In the genomic region with DNA sequence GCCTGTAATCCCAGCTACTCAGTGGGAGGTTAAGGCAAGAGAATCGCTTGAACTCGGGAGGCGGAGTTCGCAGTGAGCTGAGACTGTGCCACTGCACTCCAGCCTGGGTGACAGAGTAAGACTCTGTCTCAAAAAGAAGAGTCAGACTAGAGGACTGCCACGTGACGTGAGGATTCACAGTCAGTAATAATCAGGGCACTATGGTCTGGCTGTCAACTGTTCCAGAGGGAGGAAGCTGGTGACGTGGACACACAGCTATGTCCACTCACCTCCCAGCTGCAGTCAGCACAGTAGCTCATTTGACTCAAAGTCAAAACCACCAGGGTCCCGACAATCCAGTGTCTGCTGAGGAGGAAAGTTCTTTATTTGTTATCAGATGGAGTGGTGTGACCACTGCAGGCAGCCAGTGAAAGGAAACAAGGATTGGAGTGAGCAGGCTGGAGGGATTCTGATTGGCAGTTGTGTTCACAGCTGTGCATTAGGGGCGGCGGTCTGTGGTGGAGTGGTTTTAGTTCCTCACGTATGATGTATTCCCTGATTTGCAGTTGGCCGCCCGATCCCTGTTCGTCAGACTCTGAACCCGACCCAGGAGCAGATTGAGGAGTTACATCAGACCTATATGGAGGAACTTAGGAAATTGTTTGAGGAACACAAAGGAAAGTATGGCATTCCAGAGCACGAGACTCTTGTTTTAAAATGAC, we compare ENCODE assay signal across 1 cellular context.
A peak's percentile ranks its signal among the peaks of the same experiment; 100 is the strongest.
TF ChIP-seq lines count a peak whose summit lies in the region.

No MANE protein-coding gene starts in this region.

TF ChIP-seq in K562, 482 proteins besides CTCF, POLR2A, EP300 and RAD21 (continued from another document and continues in another):
- TF ChIP-seq, protein P1, sequence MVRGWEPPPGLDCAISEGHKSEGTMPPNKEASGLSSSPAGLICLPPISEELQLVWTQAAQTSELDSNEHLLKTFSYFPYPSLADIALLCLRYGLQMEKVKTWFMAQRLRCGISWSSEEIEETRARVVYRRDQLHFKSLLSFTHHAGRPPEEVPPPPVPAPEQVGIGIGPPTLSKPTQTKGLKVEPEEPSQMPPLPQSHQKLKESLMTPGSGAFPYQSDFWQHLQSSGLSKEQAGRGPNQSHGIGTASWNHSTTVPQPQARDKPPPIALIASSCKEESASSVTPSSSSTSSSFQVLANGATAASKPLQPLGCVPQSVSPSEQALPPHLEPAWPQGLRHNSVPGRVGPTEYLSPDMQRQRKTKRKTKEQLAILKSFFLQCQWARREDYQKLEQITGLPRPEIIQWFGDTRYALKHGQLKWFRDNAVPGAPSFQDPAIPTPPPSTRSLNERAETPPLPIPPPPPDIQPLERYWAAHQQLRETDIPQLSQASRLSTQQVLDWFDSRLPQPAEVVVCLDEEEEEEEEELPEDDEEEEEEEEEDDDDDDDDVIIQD (CRISPR knock-in tag; IDR thresholded peaks at IDR 0.05) = no peak
- TF ChIP-seq, protein P2, sequence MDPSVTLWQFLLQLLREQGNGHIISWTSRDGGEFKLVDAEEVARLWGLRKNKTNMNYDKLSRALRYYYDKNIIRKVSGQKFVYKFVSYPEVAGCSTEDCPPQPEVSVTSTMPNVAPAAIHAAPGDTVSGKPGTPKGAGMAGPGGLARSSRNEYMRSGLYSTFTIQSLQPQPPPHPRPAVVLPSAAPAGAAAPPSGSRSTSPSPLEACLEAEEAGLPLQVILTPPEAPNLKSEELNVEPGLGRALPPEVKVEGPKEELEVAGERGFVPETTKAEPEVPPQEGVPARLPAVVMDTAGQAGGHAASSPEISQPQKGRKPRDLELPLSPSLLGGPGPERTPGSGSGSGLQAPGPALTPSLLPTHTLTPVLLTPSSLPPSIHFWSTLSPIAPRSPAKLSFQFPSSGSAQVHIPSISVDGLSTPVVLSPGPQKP (CRISPR knock-in tag; IDR thresholded peaks at IDR 0.05) = no peak
- no peak for TF ChIP-seq ZNF347 (CRISPR knock-in tag; IDR thresholded peaks at IDR 0.05; ENCODE audit: low read depth)
- TF ChIP-seq ZFPM2 (CRISPR knock-in tag; IDR thresholded peaks at IDR 0.05) = no peak
- no peak for TF ChIP-seq RBFOX2 (IDR thresholded peaks at IDR 0.05; ENCODE audit: low read depth, low read length)
- TF ChIP-seq FOXM1 (IDR thresholded peaks at IDR 0.05; ENCODE audit: low read depth) = peak; percentile 57
- TF ChIP-seq FOXM1 (CRISPR knock-in tag; IDR thresholded peaks at IDR 0.05; ENCODE audit: low read depth) = no peak
- peak; percentile 26; the same call in 1 of the 2 replicates for TF ChIP-seq CREB1 (IDR thresholded peaks at IDR 0.05)
- TF ChIP-seq CREB1 (CRISPR knock-in tag; IDR thresholded peaks at IDR 0.05) = peak; percentile 55; the same call in 1 of the 2 replicates
- TF ChIP-seq KAT8 (IDR thresholded peaks at IDR 0.05; ENCODE audit: low read depth) = no peak
- no peak for TF ChIP-seq SIX5 (IDR thresholded peaks at IDR 0.05; ENCODE audit: borderline replicate concordance in 1 of 2, insufficient read depth in 1 of 2, low read depth in 1 of 2, low read length in 2 of 2)
- TF ChIP-seq ZNF408 (CRISPR knock-in tag; IDR thresholded peaks at IDR 0.05; ENCODE audit: low read depth) = no peak
- TF ChIP-seq SMAD4 (CRISPR knock-in tag; conservative IDR thresholded peaks at IDR 0.05) = peak; percentile 87
- TF ChIP-seq NR1H2 (CRISPR knock-in tag; IDR thresholded peaks at IDR 0.05) = no peak
- TF ChIP-seq MAFK (IDR thresholded peaks at IDR 0.05; ENCODE audit: low read length) = no peak; the same call in 1 of the 2 replicates
- TF ChIP-seq E2F3 (CRISPR knock-in tag; IDR thresholded peaks at IDR 0.05) = no peak
- TF ChIP-seq ZNF766 (CRISPR knock-in tag; conservative IDR thresholded peaks at IDR 0.05) = no peak
- peak; percentile 9 to 83; a peak in 2 of 4 replicates for TF ChIP-seq RCOR1 (IDR thresholded peaks at IDR 0.05; ENCODE audit: borderline replicate concordance in 1 of 2, low read depth in 2 of 2, low read length in 2 of 2)
- peak; percentile 89 for TF ChIP-seq SOX6 (IDR thresholded peaks at IDR 0.05)
- no peak for TF ChIP-seq SNIP1 (IDR thresholded peaks at IDR 0.05; ENCODE audit: low read depth)
- no peak for TF ChIP-seq FOXA1 (IDR thresholded peaks at IDR 0.05; ENCODE audit: borderline replicate concordance)
- TF ChIP-seq, protein P3, sequence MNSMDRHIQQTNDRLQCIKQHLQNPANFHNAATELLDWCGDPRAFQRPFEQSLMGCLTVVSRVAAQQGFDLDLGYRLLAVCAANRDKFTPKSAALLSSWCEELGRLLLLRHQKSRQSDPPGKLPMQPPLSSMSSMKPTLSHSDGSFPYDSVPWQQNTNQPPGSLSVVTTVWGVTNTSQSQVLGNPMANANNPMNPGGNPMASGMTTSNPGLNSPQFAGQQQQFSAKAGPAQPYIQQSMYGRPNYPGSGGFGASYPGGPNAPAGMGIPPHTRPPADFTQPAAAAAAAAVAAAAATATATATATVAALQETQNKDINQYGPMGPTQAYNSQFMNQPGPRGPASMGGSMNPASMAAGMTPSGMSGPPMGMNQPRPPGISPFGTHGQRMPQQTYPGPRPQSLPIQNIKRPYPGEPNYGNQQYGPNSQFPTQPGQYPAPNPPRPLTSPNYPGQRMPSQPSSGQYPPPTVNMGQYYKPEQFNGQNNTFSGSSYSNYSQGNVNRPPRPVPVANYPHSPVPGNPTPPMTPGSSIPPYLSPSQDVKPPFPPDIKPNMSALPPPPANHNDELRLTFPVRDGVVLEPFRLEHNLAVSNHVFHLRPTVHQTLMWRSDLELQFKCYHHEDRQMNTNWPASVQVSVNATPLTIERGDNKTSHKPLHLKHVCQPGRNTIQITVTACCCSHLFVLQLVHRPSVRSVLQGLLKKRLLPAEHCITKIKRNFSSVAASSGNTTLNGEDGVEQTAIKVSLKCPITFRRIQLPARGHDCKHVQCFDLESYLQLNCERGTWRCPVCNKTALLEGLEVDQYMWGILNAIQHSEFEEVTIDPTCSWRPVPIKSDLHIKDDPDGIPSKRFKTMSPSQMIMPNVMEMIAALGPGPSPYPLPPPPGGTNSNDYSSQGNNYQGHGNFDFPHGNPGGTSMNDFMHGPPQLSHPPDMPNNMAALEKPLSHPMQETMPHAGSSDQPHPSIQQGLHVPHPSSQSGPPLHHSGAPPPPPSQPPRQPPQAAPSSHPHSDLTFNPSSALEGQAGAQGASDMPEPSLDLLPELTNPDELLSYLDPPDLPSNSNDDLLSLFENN (IDR thresholded peaks at IDR 0.05; ENCODE audit: low read depth in 2 of 2, low read length in 2 of 2) = no peak; a peak in 1 of 4 replicates
- TF ChIP-seq PHF20 (IDR thresholded peaks at IDR 0.05; ENCODE audit: partially characterized antibody) = no peak
- TF ChIP-seq RBBP5 (IDR thresholded peaks at IDR 0.05; ENCODE audit: borderline replicate concordance, insufficient read depth, low read length, poor library complexity, severe bottlenecking) = no peak
- TF ChIP-seq NR2C1 (IDR thresholded peaks at IDR 0.05) = no peak
- no peak for TF ChIP-seq NR2C1 (tag; IDR thresholded peaks at IDR 0.05)
- no peak for TF ChIP-seq TCF7L2 (IDR thresholded peaks at IDR 0.05; ENCODE audit: low read depth, low read length)
- no peak for TF ChIP-seq ASH1L (IDR thresholded peaks at IDR 0.05; ENCODE audit: borderline replicate concordance, low read depth, partially characterized antibody)
- no peak for TF ChIP-seq TEAD2 (tag; IDR thresholded peaks at IDR 0.05)
- TF ChIP-seq HDAC1 (IDR thresholded peaks at IDR 0.05) = peak in 1 of 2 experiments; percentile 80; a peak in 2 of 4 replicates
- TF ChIP-seq SREBF1 (IDR thresholded peaks at IDR 0.05; ENCODE audit: borderline replicate concordance, low read depth, low read length) = peak; percentile 97
- TF ChIP-seq, protein P4, sequence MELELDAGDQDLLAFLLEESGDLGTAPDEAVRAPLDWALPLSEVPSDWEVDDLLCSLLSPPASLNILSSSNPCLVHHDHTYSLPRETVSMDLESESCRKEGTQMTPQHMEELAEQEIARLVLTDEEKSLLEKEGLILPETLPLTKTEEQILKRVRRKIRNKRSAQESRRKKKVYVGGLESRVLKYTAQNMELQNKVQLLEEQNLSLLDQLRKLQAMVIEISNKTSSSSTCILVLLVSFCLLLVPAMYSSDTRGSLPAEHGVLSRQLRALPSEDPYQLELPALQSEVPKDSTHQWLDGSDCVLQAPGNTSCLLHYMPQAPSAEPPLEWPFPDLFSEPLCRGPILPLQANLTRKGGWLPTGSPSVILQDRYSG (tag; conservative IDR thresholded peaks at IDR 0.05; ENCODE audit: low read depth) = 0 out of 2 replicates have a peak, but pooled peaks have one; percentile 55
- TF ChIP-seq PHB2 (IDR thresholded peaks at IDR 0.05; ENCODE audit: low read depth) = no peak
- no peak for TF ChIP-seq MXI1 (IDR thresholded peaks at IDR 0.05; ENCODE audit: low read depth, low read length)
- no peak for TF ChIP-seq ZNF232 (CRISPR knock-in tag; IDR thresholded peaks at IDR 0.05)
- TF ChIP-seq, protein P5, sequence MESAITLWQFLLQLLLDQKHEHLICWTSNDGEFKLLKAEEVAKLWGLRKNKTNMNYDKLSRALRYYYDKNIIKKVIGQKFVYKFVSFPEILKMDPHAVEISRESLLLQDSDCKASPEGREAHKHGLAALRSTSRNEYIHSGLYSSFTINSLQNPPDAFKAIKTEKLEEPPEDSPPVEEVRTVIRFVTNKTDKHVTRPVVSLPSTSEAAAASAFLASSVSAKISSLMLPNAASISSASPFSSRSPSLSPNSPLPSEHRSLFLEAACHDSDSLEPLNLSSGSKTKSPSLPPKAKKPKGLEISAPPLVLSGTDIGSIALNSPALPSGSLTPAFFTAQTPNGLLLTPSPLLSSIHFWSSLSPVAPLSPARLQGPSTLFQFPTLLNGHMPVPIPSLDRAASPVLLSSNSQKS (CRISPR knock-in tag; IDR thresholded peaks at IDR 0.05) = no peak
- no peak for TF ChIP-seq KLF6 (CRISPR knock-in tag; IDR thresholded peaks at IDR 0.05; ENCODE audit: borderline replicate concordance)
- TF ChIP-seq PHF8 (IDR thresholded peaks at IDR 0.05; ENCODE audit: borderline replicate concordance, low read length) = no peak; the same call in 1 of the 2 replicates
- TF ChIP-seq, protein P6, sequence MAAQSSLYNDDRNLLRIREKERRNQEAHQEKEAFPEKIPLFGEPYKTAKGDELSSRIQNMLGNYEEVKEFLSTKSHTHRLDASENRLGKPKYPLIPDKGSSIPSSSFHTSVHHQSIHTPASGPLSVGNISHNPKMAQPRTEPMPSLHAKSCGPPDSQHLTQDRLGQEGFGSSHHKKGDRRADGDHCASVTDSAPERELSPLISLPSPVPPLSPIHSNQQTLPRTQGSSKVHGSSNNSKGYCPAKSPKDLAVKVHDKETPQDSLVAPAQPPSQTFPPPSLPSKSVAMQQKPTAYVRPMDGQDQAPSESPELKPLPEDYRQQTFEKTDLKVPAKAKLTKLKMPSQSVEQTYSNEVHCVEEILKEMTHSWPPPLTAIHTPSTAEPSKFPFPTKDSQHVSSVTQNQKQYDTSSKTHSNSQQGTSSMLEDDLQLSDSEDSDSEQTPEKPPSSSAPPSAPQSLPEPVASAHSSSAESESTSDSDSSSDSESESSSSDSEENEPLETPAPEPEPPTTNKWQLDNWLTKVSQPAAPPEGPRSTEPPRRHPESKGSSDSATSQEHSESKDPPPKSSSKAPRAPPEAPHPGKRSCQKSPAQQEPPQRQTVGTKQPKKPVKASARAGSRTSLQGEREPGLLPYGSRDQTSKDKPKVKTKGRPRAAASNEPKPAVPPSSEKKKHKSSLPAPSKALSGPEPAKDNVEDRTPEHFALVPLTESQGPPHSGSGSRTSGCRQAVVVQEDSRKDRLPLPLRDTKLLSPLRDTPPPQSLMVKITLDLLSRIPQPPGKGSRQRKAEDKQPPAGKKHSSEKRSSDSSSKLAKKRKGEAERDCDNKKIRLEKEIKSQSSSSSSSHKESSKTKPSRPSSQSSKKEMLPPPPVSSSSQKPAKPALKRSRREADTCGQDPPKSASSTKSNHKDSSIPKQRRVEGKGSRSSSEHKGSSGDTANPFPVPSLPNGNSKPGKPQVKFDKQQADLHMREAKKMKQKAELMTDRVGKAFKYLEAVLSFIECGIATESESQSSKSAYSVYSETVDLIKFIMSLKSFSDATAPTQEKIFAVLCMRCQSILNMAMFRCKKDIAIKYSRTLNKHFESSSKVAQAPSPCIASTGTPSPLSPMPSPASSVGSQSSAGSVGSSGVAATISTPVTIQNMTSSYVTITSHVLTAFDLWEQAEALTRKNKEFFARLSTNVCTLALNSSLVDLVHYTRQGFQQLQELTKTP (IDR thresholded peaks at IDR 0.05; ENCODE audit: low read depth in 1 of 2, partially characterized antibody in 2 of 2) = no peak
- no peak for TF ChIP-seq MTF1 (CRISPR knock-in tag; IDR thresholded peaks at IDR 0.05; ENCODE audit: borderline replicate concordance)
- TF ChIP-seq CBX8 (IDR thresholded peaks at IDR 0.05; ENCODE audit: borderline replicate concordance, extremely low read depth, low read depth, low read length, poor library complexity, severe bottlenecking) = no peak
- TF ChIP-seq ZNF143 (CRISPR knock-in tag; IDR thresholded peaks at IDR 0.05) = no peak
- TF ChIP-seq, protein P7, sequence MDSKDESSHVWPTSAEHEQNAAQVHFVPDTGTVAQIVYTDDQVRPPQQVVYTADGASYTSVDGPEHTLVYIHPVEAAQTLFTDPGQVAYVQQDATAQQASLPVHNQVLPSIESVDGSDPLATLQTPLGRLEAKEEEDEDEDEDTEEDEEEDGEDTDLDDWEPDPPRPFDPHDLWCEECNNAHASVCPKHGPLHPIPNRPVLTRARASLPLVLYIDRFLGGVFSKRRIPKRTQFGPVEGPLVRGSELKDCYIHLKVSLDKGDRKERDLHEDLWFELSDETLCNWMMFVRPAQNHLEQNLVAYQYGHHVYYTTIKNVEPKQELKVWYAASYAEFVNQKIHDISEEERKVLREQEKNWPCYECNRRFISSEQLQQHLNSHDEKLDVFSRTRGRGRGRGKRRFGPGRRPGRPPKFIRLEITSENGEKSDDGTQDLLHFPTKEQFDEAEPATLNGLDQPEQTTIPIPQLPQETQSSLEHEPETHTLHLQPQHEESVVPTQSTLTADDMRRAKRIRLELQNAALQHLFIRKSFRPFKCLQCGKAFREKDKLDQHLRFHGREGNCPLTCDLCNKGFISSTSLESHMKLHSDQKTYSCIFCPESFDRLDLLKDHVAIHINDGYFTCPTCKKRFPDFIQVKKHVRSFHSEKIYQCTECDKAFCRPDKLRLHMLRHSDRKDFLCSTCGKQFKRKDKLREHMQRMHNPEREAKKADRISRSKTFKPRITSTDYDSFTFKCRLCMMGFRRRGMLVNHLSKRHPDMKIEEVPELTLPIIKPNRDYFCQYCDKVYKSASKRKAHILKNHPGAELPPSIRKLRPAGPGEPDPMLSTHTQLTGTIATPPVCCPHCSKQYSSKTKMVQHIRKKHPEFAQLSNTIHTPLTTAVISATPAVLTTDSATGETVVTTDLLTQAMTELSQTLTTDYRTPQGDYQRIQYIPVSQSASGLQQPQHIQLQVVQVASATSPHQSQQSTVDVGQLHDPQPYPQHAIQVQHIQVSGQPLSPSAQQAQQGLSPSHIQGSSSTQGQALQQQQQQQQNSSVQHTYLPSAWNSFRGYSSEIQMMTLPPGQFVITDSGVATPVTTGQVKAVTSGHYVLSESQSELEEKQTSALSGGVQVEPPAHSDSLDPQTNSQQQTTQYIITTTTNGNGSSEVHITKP (IDR thresholded peaks at IDR 0.05; ENCODE audit: partially characterized antibody) = peak; percentile 60
- TF ChIP-seq NCOR1 (IDR thresholded peaks at IDR 0.05) = no peak
- no peak for TF ChIP-seq HMG20A (CRISPR knock-in tag; conservative IDR thresholded peaks at IDR 0.05)
